ENCODE assay signal across 15 cellular contexts in genomic region chr18:45517181-45517741, GRCh38.
DNase-seq lines count a peak whose midpoint lies in the region; ATAC-seq and TF ChIP-seq lines count a peak whose summit lies in the region.
"Had no signal": no experiment of that assay in that cellular context is flagged by ENCODE, and none has a peak within 500 bp of the region (broad histone marks: within the 10 kb centered on the region; RNA-seq: fewer than 3 reads in every experiment).

No MANE protein-coding gene starts in this region.

- no peak for ATAC-seq in effector memory CD8-positive, alpha-beta T cell (replicated peaks)
- ATAC-seq: activated naive CD8-positive, alpha-beta T cell treated with anti-CD3 and anti-CD28 coated beads, Interleukin-2, amount 50 U/mL, for 24 hours; natural killer cell treated with Interleukin-12 subunit alpha and Interleukin-12 subunit beta and Interleukin-15 and Interleukin-18, amount 100 ng/mL, for 72 hours; stimulated activated naive B cell treated with anti-CD40 and anti-IgM and Interleukin-4, amounts not matched to agents 10 μg/mL and 1 μg/mL and 100 μg/mL, for 72 hours had no signal

- no peak for TF ChIP-seq POLR2A in uterus (IDR thresholded peaks at IDR 0.05)

- H3K4me3 ChIP-seq in adipocyte (ENCODE audit: low read length) (no peak overlapping the region), fibroblast of villous mesenchyme (ENCODE audit: low read depth, low read length) (no peak overlapping the region), osteoblast (ENCODE audit: insufficient read depth, low read length) (no peak overlapping the region), uterus (no peak overlapping the region)
- H3K4me3 ChIP-seq: PC-9 had no signal

- CTCF ChIA-PET in activated CD4-positive, alpha-beta memory T cell treated with anti-CD3 and anti-CD28 coated beads, Interleukin-2, amount 10 ng/mL, durations not matched to agents 7 days and 5 days (lab: Charles Lee) = no interaction called here

- H3K9me3 Mint-ChIP-seq in effector memory CD8-positive, alpha-beta T cell = no peaks in the 10 kb centered on the region
- peaks cover 3% of the 10 kb centered on the region for H3K9me3 Mint-ChIP-seq in activated CD4-positive, alpha-beta memory T cell treated with anti-CD3 and anti-CD28 coated beads, Interleukin-2, amount 10 ng/mL, durations not matched to agents 7 days and 5 days
- H3K9me3 Mint-ChIP-seq: activated naive CD8-positive, alpha-beta T cell treated with anti-CD3 and anti-CD28 coated beads, Interleukin-2, amount 50 U/mL, for 24 hours had no signal

- H3K27ac Mint-ChIP-seq in effector memory CD8-positive, alpha-beta T cell = no peak overlapping the region
- no peak overlapping the region for H3K27ac Mint-ChIP-seq in activated CD4-positive, alpha-beta memory T cell treated with anti-CD3 and anti-CD28 coated beads, Interleukin-2, amount 10 ng/mL, durations not matched to agents 7 days and 5 days
- H3K27ac Mint-ChIP-seq: activated naive CD8-positive, alpha-beta T cell treated with anti-CD3 and anti-CD28 coated beads, Interleukin-2, amount 50 U/mL, for 24 hours; natural killer cell treated with Interleukin-12 subunit alpha and Interleukin-12 subunit beta and Interleukin-15 and Interleukin-18, amount 100 ng/mL, for 72 hours; stimulated activated naive B cell treated with anti-CD40 and anti-IgM and Interleukin-4, amounts not matched to agents 10 μg/mL and 1 μg/mL and 100 μg/mL, for 72 hours had no signal

- DNase-seq in adipocyte (ENCODE audit: low read depth) = peak; percentile 84
- peak; percentile 45 for DNase-seq in fibroblast of villous mesenchyme (ENCODE audit: low read depth)
- DNase-seq in osteoblast (ENCODE audit: insufficient read length, low spot score, missing footprints) = no peak
- peak; percentile 43 to 56 for DNase-seq in uterus
- DNase-seq in effector memory CD8-positive, alpha-beta T cell = no peak
- no peak for DNase-seq in SHP77 treated with DMSO at 0.1 percent for 48 hours (lab: John Stamatoyannopoulos, UW)
- DNase-seq in activated CD4-positive, alpha-beta memory T cell treated with anti-CD3 and anti-CD28 coated beads, Interleukin-2, amount 10 ng/mL, durations not matched to agents 7 days and 5 days = no peak
- DNase-seq: activated CD8-positive, alpha-beta memory T cell treated with anti-CD3 and anti-CD28 coated beads, Interleukin-2, amount 50 U/mL, for 4 hours; activated naive CD8-positive, alpha-beta T cell treated with anti-CD3 and anti-CD28 coated beads, Interleukin-2, amount 50 U/mL, for 24 hours; DMS153; Karpas-422; NCI-H2171; PC-9; stimulated activated naive B cell treated with anti-CD40 and anti-IgM and Interleukin-4, amounts not matched to agents 10 μg/mL and 1 μg/mL and 100 μg/mL, for 72 hours had no signal

- H3K36me3 Mint-ChIP-seq in effector memory CD8-positive, alpha-beta T cell (ENCODE audit: insufficient read depth) = no peaks in the 10 kb centered on the region
- no peaks in the 10 kb centered on the region for H3K36me3 Mint-ChIP-seq in activated CD4-positive, alpha-beta memory T cell treated with anti-CD3 and anti-CD28 coated beads, Interleukin-2, amount 10 ng/mL, durations not matched to agents 7 days and 5 days (ENCODE audit: low read depth)
- H3K36me3 Mint-ChIP-seq: natural killer cell treated with Interleukin-12 subunit alpha and Interleukin-12 subunit beta and Interleukin-15 and Interleukin-18, amount 100 ng/mL, for 72 hours; stimulated activated naive B cell treated with anti-CD40 and anti-IgM and Interleukin-4, amounts not matched to agents 10 μg/mL and 1 μg/mL and 100 μg/mL, for 72 hours had no signal

- H3K27ac ChIP-seq in osteoblast (ENCODE audit: low read depth, low read length) (peak overlapping the region; percentile 29), uterus (peak overlapping the region; percentile 20 to 70)
- H3K27ac ChIP-seq: PC-9 had no signal

- H3K27me3 Mint-ChIP-seq in effector memory CD8-positive, alpha-beta T cell = peaks cover 10 to 23% of the 10 kb centered on the region in 2 donors
- H3K27me3 Mint-ChIP-seq in activated CD4-positive, alpha-beta memory T cell treated with anti-CD3 and anti-CD28 coated beads, Interleukin-2, amount 10 ng/mL, durations not matched to agents 7 days and 5 days = no peaks in the 10 kb centered on the region
- H3K27me3 Mint-ChIP-seq: activated naive CD8-positive, alpha-beta T cell treated with anti-CD3 and anti-CD28 coated beads, Interleukin-2, amount 50 U/mL, for 24 hours had no signal

- H3K4me1 ChIP-seq in adipocyte (ENCODE audit: control insufficient read depth, insufficient read depth, low read length) (peaks cover 64% of the 10 kb centered on the region), osteoblast (ENCODE audit: insufficient read depth, low read length) (peaks cover 47% of the 10 kb centered on the region), uterus (peaks cover 2 to 6% of the 10 kb centered on the region in 2 donors)

- peak overlapping the region; percentile 55 for H2AFZ ChIP-seq in osteoblast (ENCODE audit: low read length)
- H2AFZ ChIP-seq: PC-9 had no signal

- H3K9ac ChIP-seq in adipocyte (ENCODE audit: low read length) = peak overlapping the region; percentile 85

- peak overlapping the region; percentile 36 for H3K4me2 ChIP-seq in osteoblast (ENCODE audit: insufficient read depth, low read length)
- H3K4me2 ChIP-seq: PC-9 had no signal

- H4K20me1 ChIP-seq in osteoblast (ENCODE audit: insufficient read depth, low read length) = no peaks in the 10 kb centered on the region

- H3K27me3 ChIP-seq in adipocyte (replicated peaks; ENCODE audit: control insufficient read depth, insufficient read depth, low read length) (no peaks in the 10 kb centered on the region), osteoblast (ENCODE audit: insufficient read depth, low read length) (no peaks in the 10 kb centered on the region), uterus (no peaks in the 10 kb centered on the region)

- no peaks in the 10 kb centered on the region for H3K4me1 Mint-ChIP-seq in effector memory CD8-positive, alpha-beta T cell (ENCODE audit: low read depth in 2 of 2)
- peaks cover 8% of the 10 kb centered on the region for H3K4me1 Mint-ChIP-seq in activated CD4-positive, alpha-beta memory T cell treated with anti-CD3 and anti-CD28 coated beads, Interleukin-2, amount 10 ng/mL, durations not matched to agents 7 days and 5 days
- H3K4me1 Mint-ChIP-seq: activated naive CD8-positive, alpha-beta T cell treated with anti-CD3 and anti-CD28 coated beads, Interleukin-2, amount 50 U/mL, for 24 hours had no signal

- H3K36me3 ChIP-seq in adipocyte (ENCODE audit: control insufficient read depth, insufficient read depth, low read length, severe bottlenecking) (no peaks in the 10 kb centered on the region), osteoblast (ENCODE audit: insufficient read depth, low read length) (no peaks in the 10 kb centered on the region), uterus (no peaks in the 10 kb centered on the region)

- no peak overlapping the region for H3K4me3 Mint-ChIP-seq in effector memory CD8-positive, alpha-beta T cell
- no peak overlapping the region for H3K4me3 Mint-ChIP-seq in activated CD4-positive, alpha-beta memory T cell treated with anti-CD3 and anti-CD28 coated beads, Interleukin-2, amount 10 ng/mL, durations not matched to agents 7 days and 5 days
- H3K4me3 Mint-ChIP-seq: activated naive CD8-positive, alpha-beta T cell treated with anti-CD3 and anti-CD28 coated beads, Interleukin-2, amount 50 U/mL, for 24 hours; natural killer cell treated with Interleukin-12 subunit alpha and Interleukin-12 subunit beta and Interleukin-15 and Interleukin-18, amount 100 ng/mL, for 72 hours; stimulated activated naive B cell treated with anti-CD40 and anti-IgM and Interleukin-4, amounts not matched to agents 10 μg/mL and 1 μg/mL and 100 μg/mL, for 72 hours had no signal

- no peak for TF ChIP-seq CTCF in fibroblast of villous mesenchyme (IDR thresholded peaks at IDR 0.05; ENCODE audit: insufficient read depth, low read depth, low read length)
- TF ChIP-seq CTCF in osteoblast (IDR thresholded peaks at IDR 0.05; ENCODE audit: extremely low read depth, low read depth, low read length) = no peak
- no peak for TF ChIP-seq CTCF in uterus (IDR thresholded peaks at IDR 0.05)

- intact Hi-C loops in uterus (cut with DNase I; ENCODE audit: low total_unique reads) = no loop called here

- POLR2A ChIA-PET in activated CD4-positive, alpha-beta memory T cell treated with anti-CD3 and anti-CD28 coated beads, Interleukin-2, amount 10 ng/mL, durations not matched to agents 7 days and 5 days (lab: Charles Lee) = no interaction called here

- H3K9me3 ChIP-seq in adipocyte (ENCODE audit: control insufficient read depth, low read length) (no peaks in the 10 kb centered on the region), osteoblast (ENCODE audit: low read depth, low read length) (no peaks in the 10 kb centered on the region), uterus (no peaks in the 10 kb centered on the region)

- H3K79me2 ChIP-seq in osteoblast (ENCODE audit: insufficient read depth, low read length) = no peaks in the 10 kb centered on the region

Comparison
In these comparisons a context has a peak if more than half of its experiments do, and no peak if none do; other contexts are left out.
1. DNase-seq: peak in adipocyte (single experiment), fibroblast of villous mesenchyme (single experiment) and uterus (2 of 2); none in osteoblast (single experiment), effector memory CD8-positive, alpha-beta T cell (0 of 3), SHP77 treated with DMSO at 0.1 percent for 48 hours (single experiment) and activated CD4-positive, alpha-beta memory T cell treated with anti-CD3 and anti-CD28 coated beads, Interleukin-2, amount 10 ng/mL, durations not matched to agents 7 days and 5 days (single experiment).